In genomic region chr7:50528266-50529092, GRCh38 we compare ENCODE assay signal across 33 cellular contexts. TPM values are rescaled to one million over a fixed set of nuclear protein-coding genes. Genes with fewer than 3 reads are reported as not detected.
DNase-seq lines count a peak whose midpoint lies in the region; ATAC-seq, FAIRE-seq and TF ChIP-seq lines count a peak whose summit lies in the region.
"Had no signal": no experiment of that assay in that cellular context is flagged by ENCODE, and none has a peak within 500 bp of the region (broad histone marks: within the 10 kb centered on the region; RNA-seq: fewer than 3 reads in every experiment).

No MANE protein-coding gene starts in this region.

- H2AFZ ChIP-seq in GM23338 = peak overlapping the region; percentile 92
- H2AFZ ChIP-seq in HepG2 (ENCODE audit: low read length) = peak overlapping the region; percentile 88
- H2AFZ ChIP-seq: parathyroid adenoma had no signal

- no peak overlapping the region for H3K4me3 Mint-ChIP-seq in GM23338
- H3K4me3 Mint-ChIP-seq in progenitor cell of endocrine pancreas (ENCODE audit: low read depth) = no peak overlapping the region
- H3K4me3 Mint-ChIP-seq: activated CD4-positive, alpha-beta memory T cell treated with anti-CD3 and anti-CD28 coated beads for 36 hours; IgD-negative memory B cell; T-helper 17 cell had no signal

- H3F3A ChIP-seq in GM23338 (replicated peaks; ENCODE audit: low read depth) = no peaks in the 10 kb centered on the region

- peaks cover 18% of the 10 kb centered on the region for H3K4me1 Mint-ChIP-seq in GM23338
- H3K4me1 Mint-ChIP-seq in progenitor cell of endocrine pancreas (ENCODE audit: low read depth) = peaks cover 41% of the 10 kb centered on the region
- H3K4me1 Mint-ChIP-seq: IgD-negative memory B cell had no signal

- H3K36me3 Mint-ChIP-seq in GM23338 (ENCODE audit: low read depth) (no peaks in the 10 kb centered on the region), progenitor cell of endocrine pancreas (ENCODE audit: insufficient read depth) (peaks cover 5% of the 10 kb centered on the region)
- H3K36me3 Mint-ChIP-seq: activated CD4-positive, alpha-beta memory T cell treated with anti-CD3 and anti-CD28 coated beads for 36 hours had no signal

- H3K4me3 ChIP-seq in GM23338 (no peak overlapping the region), HepG2 (replicated peaks in 1 of 3; ENCODE audit: insufficient read depth in 1 of 3, low read depth in 2 of 3, low read length in 3 of 3) (peak overlapping the region in 2 of 3 experiments; percentile 12 to 49; a peak in 2 of 6 replicates), tibial artery (no peak overlapping the region)
- H3K4me3 ChIP-seq: adrenal gland, BLaER1, esophagus squamous epithelium, heart left ventricle, right atrium auricular region, spleen, uterus had no signal

- FAIRE-seq in HepG2 (lab: Jason Lieb, UNC) = peak; percentile 47
- FAIRE-seq: kidney, TTC549 had no signal

- H3K4me1 ChIP-seq in GM23338 (ENCODE audit: insufficient read depth) = peaks cover 9% of the 10 kb centered on the region; the same call in 1 of the 2 replicates
- H3K4me1 ChIP-seq in HepG2 (ENCODE audit: insufficient read depth, low read length) = peaks cover 36% of the 10 kb centered on the region
- no peaks in the 10 kb centered on the region for H3K4me1 ChIP-seq in tibial artery
- H3K4me1 ChIP-seq: adrenal gland, BLaER1, heart left ventricle, right atrium auricular region, spleen, uterus had no signal

- ATAC-seq in GM23338 = peak; percentile 52
- peak; percentile 98 for ATAC-seq in HepG2
- ATAC-seq: foreskin keratinocyte; heart left ventricle; stimulated activated naive CD8-positive, alpha-beta T cell treated with anti-CD3 and anti-CD28 coated beads, Interleukin-15, Interleukin-2, amounts not matched to agents 100 U/mL and 50 U/mL, for 24 hours; T-helper 17 cell had no signal

- POLR2A ChIA-PET in HepG2 (lab: Yijun Ruan, JAX) = interaction anchor here (1.0 to 2.0 kb wide), 5 partner anchors 16 to 87 kb away, joined by 3 to 11 read pairs (median 6); partner anchors contain the start of gene DDC

- H3K9me2 ChIP-seq in GM23338 (ENCODE audit: insufficient read depth) = no peaks in the 10 kb centered on the region

- BruUV-seq in HepG2 (replicated peaks; lab: Mats Ljungman, UMichigan) = no TSS peak

- no peaks in the 10 kb centered on the region for H4K20me1 ChIP-seq in GM23338 (replicated peaks; ENCODE audit: insufficient read depth)
- no peaks in the 10 kb centered on the region for H4K20me1 ChIP-seq in HepG2 (ENCODE audit: insufficient read depth, low read length)
- H4K20me1 ChIP-seq: BLaER1 had no signal

- DNase-seq in GM23338 (ENCODE audit: low spot score) (no peak), HepG2 (ENCODE audit: low spot score) (peak; percentile 83), progenitor cell of endocrine pancreas (ENCODE audit: low spot score, unreplicated experiment) (no peak), tibial artery (no peak), activated gamma-delta T cell (lab: John Stamatoyannopoulos, UW) (no peak)
- DNase-seq in activated CD8-positive, alpha-beta memory T cell treated with anti-CD3 and anti-CD28 coated beads for 24 hours = no peak
- DNase-seq: activated CD4-positive, alpha-beta memory T cell treated with anti-CD3 and anti-CD28 coated beads for 36 hours; activated CD4-positive, alpha-beta T cell treated with anti-CD3 and anti-CD28 coated beads for 1 hour; activated CD8-positive, alpha-beta memory T cell treated with anti-CD3 and anti-CD28 coated beads, Interleukin-2, amount 50 U/mL, for 4 hours; activated naive CD4-positive, alpha-beta T cell treated with Interleukin-2 at 50 U/mL for 16 hours; dermis blood vessel endothelial cell; DMS153; esophagus squamous epithelium; foreskin keratinocyte; heart left ventricle; kidney; NCI-H1694; NCI-H2171 treated with DMSO at 0.1 percent for 48 hours; NCI-H510A; spleen; stimulated activated CD4-positive, alpha-beta T cell treated with anti-CD3 and anti-CD28 coated beads, Interleukin-2, amount 100 ng/mL, for 24 hours; stimulated activated naive CD8-positive, alpha-beta T cell treated with anti-CD3 and anti-CD28 coated beads, Interleukin-15, Interleukin-2, amounts not matched to agents 100 U/mL and 50 U/mL, for 24 hours; T-helper 17 cell; uterus had no signal

- TF ChIP-seq CTCF in GM23338 (conservative IDR thresholded peaks at IDR 0.05; ENCODE audit: low read depth in 2 of 2) (no peak), VCaP (conservative IDR thresholded peaks at IDR 0.05) (no peak), HepG2 (CRISPR knock-in tag; IDR thresholded peaks at IDR 0.05) (no peak), progenitor cell of endocrine pancreas (IDR thresholded peaks at IDR 0.05; ENCODE audit: unreplicated experiment) (no peak), tibial artery (IDR thresholded peaks at IDR 0.05) (no peak)

- TF ChIP-seq RAD21 in HepG2 (CRISPR knock-in tag; IDR thresholded peaks at IDR 0.05) = no peak

- 9% methylated on average over 10 of the region's 11 CpGs for WGBS in HepG2 (ENCODE audit: low lambda C conversion rate)

- H3K9me3 Mint-ChIP-seq in GM23338 (no peaks in the 10 kb centered on the region; the same call in 2 of the 3 replicates), progenitor cell of endocrine pancreas (ENCODE audit: low read depth) (peaks cover 5% of the 10 kb centered on the region)
- H3K9me3 Mint-ChIP-seq: activated CD4-positive, alpha-beta memory T cell treated with anti-CD3 and anti-CD28 coated beads for 36 hours had no signal

- H3K27me3 ChIP-seq in GM23338 (ENCODE audit: insufficient read depth) (no peaks in the 10 kb centered on the region), HepG2 (ENCODE audit: control insufficient read depth in 1 of 2, insufficient read depth in 2 of 2, low read length in 2 of 2) (no peaks in the 10 kb centered on the region), tibial artery (peaks cover 0 to 18% of the 10 kb centered on the region in 2 donors)
- H3K27me3 ChIP-seq: adrenal gland, BLaER1, foreskin keratinocyte, right atrium auricular region, uterus had no signal

- TF ChIP-seq EP300 in HepG2 (IDR thresholded peaks at IDR 0.05; ENCODE audit: low read depth in 2 of 2, low read length in 2 of 2) (0 out of 4 replicates have a peak, but pooled peaks of 1 of the 2 experiments have one; percentile 10), HepG2 (CRISPR knock-in tag; IDR thresholded peaks at IDR 0.05; ENCODE audit: borderline replicate concordance) (no peak)

- H3K36me3 ChIP-seq in GM23338 (ENCODE audit: insufficient read depth) (no peaks in the 10 kb centered on the region), HepG2 (replicated peaks in 1 of 2; ENCODE audit: control insufficient read depth in 1 of 2, insufficient read depth in 2 of 2, low read length in 2 of 2) (peaks cover 1 to 9% of the 10 kb centered on the region in 2 experiments; a peak in 3 of 5 replicates), tibial artery (no peaks in the 10 kb centered on the region)
- H3K36me3 ChIP-seq: adrenal gland, BLaER1, esophagus squamous epithelium, heart left ventricle, right atrium auricular region, spleen, uterus had no signal

- H3K27ac Mint-ChIP-seq in GM23338 (peak overlapping the region; percentile 59; the same call in 1 of the 2 replicates), progenitor cell of endocrine pancreas (peak overlapping the region; percentile 69)
- H3K27ac Mint-ChIP-seq: activated CD4-positive, alpha-beta memory T cell treated with anti-CD3 and anti-CD28 coated beads for 36 hours; IgD-negative memory B cell; T-helper 17 cell had no signal

- CTCF ChIA-PET in HepG2 (lab: Yijun Ruan, JAX; ENCODE audit: low intra/inter-chr PET ratio, low total read pairs) = no interaction called here

- H3K79me2 ChIP-seq in GM23338 (replicated peaks; ENCODE audit: insufficient read depth) (no peaks in the 10 kb centered on the region), HepG2 (ENCODE audit: insufficient read depth, low read length) (no peaks in the 10 kb centered on the region)
- H3K79me2 ChIP-seq: parathyroid adenoma had no signal

- H3K4me2 ChIP-seq in GM23338 (no peak overlapping the region), HepG2 (ENCODE audit: low read depth, low read length) (peak overlapping the region; percentile 51)
- H3K4me2 ChIP-seq: BLaER1 had no signal

- intact Hi-C loops in HepG2 (cut with micrococcal nuclease; ENCODE audit: unreplicated experiment) (loop anchor here (2.0 kb wide), 1 partner anchor 32 kb away; no protein-coding TSS in a partner anchor), tibial artery (cut with DNase I; ENCODE audit: low total_unique reads) (no loop called here)

- peak overlapping the region; percentile 26; the same call in 1 of the 2 replicates for H3K9ac ChIP-seq in HepG2 (ENCODE audit: insufficient read depth, low read depth, low read length)
- H3K9ac ChIP-seq: BLaER1, parathyroid adenoma had no signal

- in situ Hi-C loops in HepG2 (cut with HindIII; ENCODE audit: extremely low pct_ligation_motif_present, low pct_unique_long_range_greater_than_20kb) = no loop called here

- H3K27me3 Mint-ChIP-seq in GM23338 (ENCODE audit: insufficient read depth, low read depth, poor library complexity) (no peaks in the 10 kb centered on the region), progenitor cell of endocrine pancreas (no peaks in the 10 kb centered on the region)

- no peak for TF ChIP-seq POLR2A in HepG2 (IDR thresholded peaks at IDR 0.05; ENCODE audit: insufficient read depth in 1 of 2, low read depth in 2 of 2, low read length in 2 of 2)

- H3K9me3 ChIP-seq in HepG2 (ENCODE audit: low read length) = no peaks in the 10 kb centered on the region
- peaks cover 0 to 7% (median 0%) of the 10 kb centered on the region in 3 donors for H3K9me3 ChIP-seq in tibial artery
- H3K9me3 ChIP-seq: adrenal gland, BLaER1, esophagus squamous epithelium, right atrium auricular region, spleen, uterus had no signal

- no peak overlapping the region for H3K27ac ChIP-seq in GM23338 (ENCODE audit: low read depth)
- H3K27ac ChIP-seq in VCaP = peak overlapping the region; percentile 61
- H3K27ac ChIP-seq in HepG2 (ENCODE audit: extremely low read length, insufficient read depth, low read length) = peak overlapping the region; percentile 72
- H3K27ac ChIP-seq in tibial artery = no peak overlapping the region
- H3K27ac ChIP-seq: BLaER1, esophagus squamous epithelium, foreskin keratinocyte, heart left ventricle, parathyroid adenoma, right atrium auricular region, spleen, uterus had no signal

RNA-seq across cellular contexts. Expression of gene DDC, which starts 36.7 kb away (rescaled TPM):
- total RNA-seq in GM23338 (2014; rRNA removed; shearing (Covaris generic)) = not detected in 2 replicates
- polyA plus RNA-seq in GM23338 (2016; fragmentation: Nextera tagmentation; extraction: Ambion mirVana) (not detected in 2 replicates), HepG2 (2011; rRNA removed) (10.1 and 11.7 TPM in 2 replicates)
- total RNA-seq in HepG2 (2016; rRNA removed; fragmentation: Illumina TruSeq; extraction: Trizol) (93.3 and 126 TPM in 2 replicates), progenitor cell of endocrine pancreas (37.3 and 44.6 TPM in 2 replicates)
- total RNA-seq in HepG2 (2016; cell fraction: cytosol; rRNA removed; fragmentation: Illumina TruSeq; extraction: Trizol; ENCODE audit: low read depth) = 23.4 and 29.3 TPM in 2 replicates
- 98.6 and 126 TPM in 2 replicates for total RNA-seq in HepG2 (2016; cell fraction: insoluble cytoplasmic fraction; rRNA removed; fragmentation: Illumina TruSeq; extraction: Trizol)
- 43.9 and 45.3 TPM in 2 replicates for total RNA-seq in HepG2 (2016; cell fraction: membrane; rRNA removed; fragmentation: Illumina TruSeq; extraction: Trizol)
- 63.9 and 66.7 TPM in 2 replicates for total RNA-seq in HepG2 (2016; cell fraction: nucleus; rRNA removed; fragmentation: Illumina TruSeq; extraction: Trizol)
- polyA plus RNA-seq in HepG2 (2011; cell fraction: cytosol; rRNA removed) = 10.8 and 11.7 TPM in 2 replicates
- 7.3 and 9.2 TPM in 2 replicates for polyA plus RNA-seq in HepG2 (2011; cell fraction: nucleus; rRNA removed)
- polyA plus RNA-seq in HepG2 (2012) = 25.0 and 51.6 TPM in 2 replicates
- 17.2 and 21.3 TPM in 2 replicates for polyA plus RNA-seq in HepG2 (2016; cell fraction: cytosol; fragmentation: Illumina TruSeq; extraction: Trizol; ENCODE audit: low read depth)
- polyA plus RNA-seq in HepG2 (2016; cell fraction: insoluble cytoplasmic fraction; fragmentation: Illumina TruSeq; extraction: Trizol; ENCODE audit: low read depth) = 93.5 and 100 TPM in 2 replicates
- polyA plus RNA-seq in HepG2 (2016; cell fraction: membrane; fragmentation: Illumina TruSeq; extraction: Trizol; ENCODE audit: low read depth) = 22.3 and 29.4 TPM in 2 replicates
- 62.4 and 68.1 TPM in 2 replicates for polyA plus RNA-seq in HepG2 (2016; cell fraction: nucleus; fragmentation: Illumina TruSeq; extraction: Trizol; ENCODE audit: insufficient read depth, low read depth)
- polyA minus RNA-seq in HepG2 (2011; rRNA and poly(A)+ RNA removed; ENCODE audit: low replicate concordance) = 14.2 TPM in 1 of 2 replicates, not detected in the other
- 6.2 and 7.7 TPM in 2 replicates for polyA minus RNA-seq in HepG2 (2011; cell fraction: cytosol; rRNA and poly(A)+ RNA removed)
- 10.3 and 12.4 TPM in 2 replicates for polyA minus RNA-seq in HepG2 (2011; cell fraction: nucleus; rRNA and poly(A)+ RNA removed)
- total RNA-seq: activated CD4-positive, alpha-beta memory T cell treated with anti-CD3 and anti-CD28 coated beads for 36 hours; foreskin keratinocyte; G401; heart left ventricle; right atrium auricular region; T-helper 17 cell; uterus had no signal
- polyA plus RNA-seq: AG04450, foreskin keratinocyte, IgD-negative memory B cell had no signal

Comparison
In these comparisons a context has a peak if more than half of its experiments do, and no peak if none do; other contexts are left out.
1. H3K27ac ChIP-seq: peak in VCaP (single experiment) and HepG2 (single experiment); none in GM23338 (single experiment) and tibial artery (0 of 2).
2. H3K4me3 ChIP-seq: peak in HepG2 (2 of 3); none in GM23338 (single experiment) and tibial artery (0 of 2).
3. RNA of gene DDC, which starts 36.7 kb away (total RNA-seq): 23.4 to 126 TPM in HepG2 and 37.3 to 44.6 TPM in progenitor cell of endocrine pancreas; not detected in GM23338; every median in the first group is over 10 times any median in the second.